ENCODE assay signal across 8 cellular contexts in genomic region chr4:152106113-152106763, GRCh38.
DNase-seq lines count a peak whose midpoint lies in the region; ATAC-seq, FAIRE-seq and TF ChIP-seq lines count a peak whose summit lies in the region.

No MANE protein-coding gene starts in this region.

- no peaks in the 10 kb centered on the region for H3K27me3 ChIP-seq in tibial nerve

- DNase-seq in CD1c-positive myeloid dendritic cell (ENCODE audit: extremely low spot score) = peak; percentile 65
- peak; percentile 29 to 46 for DNase-seq in Kasumi-1 (lab: John Stamatoyannopoulos, UW)
- DNase-seq in brain pericyte (ENCODE audit: low read depth, low spot score) = peak; percentile 74
- DNase-seq in kidney tubule cell (ENCODE audit: low spot score) = peak; percentile 98
- peak; percentile 59 to 80 for DNase-seq in tibial nerve (ENCODE audit: low spot score in 2 of 2)
- no peak for DNase-seq in GM19239 (ENCODE audit: insufficient read length, low spot score)

- peak overlapping the region in 2 of 4 donors; percentile 58 to 65 for H3K27ac ChIP-seq in tibial nerve

- no peak for TF ChIP-seq POLR2A in tibial nerve (IDR thresholded peaks at IDR 0.05)

- H3K36me3 ChIP-seq in tibial nerve = no peaks in the 10 kb centered on the region

- H3K4me1 ChIP-seq in tibial nerve = peaks cover 0 to 49% (median 8%) of the 10 kb centered on the region in 4 donors

- H3K9me3 ChIP-seq in tibial nerve = no peaks in the 10 kb centered on the region

- no peak for ATAC-seq in HG02610 (IDR thresholded peaks at IDR 0.05; ENCODE audit: unreplicated experiment)
- no peak for ATAC-seq in HG03039 (IDR thresholded peaks at IDR 0.05; ENCODE audit: unreplicated experiment)

- peak in 1 of 2 donors; percentile 75 for TF ChIP-seq EP300 in tibial nerve (IDR thresholded peaks at IDR 0.05)

- H3K4me3 ChIP-seq in tibial nerve = no peak overlapping the region

- WGBS in tibial nerve, 2 donors = 29 to 34% methylated on average over 6 of the region's 6 CpGs

- TF ChIP-seq CTCF in tibial nerve (IDR thresholded peaks at IDR 0.05) = no peak

- FAIRE-seq in GM19239 (lab: Jason Lieb, UNC) = no peak
